Comparison of ENCODE assay signal across 15 cellular contexts in the genomic region with DNA sequence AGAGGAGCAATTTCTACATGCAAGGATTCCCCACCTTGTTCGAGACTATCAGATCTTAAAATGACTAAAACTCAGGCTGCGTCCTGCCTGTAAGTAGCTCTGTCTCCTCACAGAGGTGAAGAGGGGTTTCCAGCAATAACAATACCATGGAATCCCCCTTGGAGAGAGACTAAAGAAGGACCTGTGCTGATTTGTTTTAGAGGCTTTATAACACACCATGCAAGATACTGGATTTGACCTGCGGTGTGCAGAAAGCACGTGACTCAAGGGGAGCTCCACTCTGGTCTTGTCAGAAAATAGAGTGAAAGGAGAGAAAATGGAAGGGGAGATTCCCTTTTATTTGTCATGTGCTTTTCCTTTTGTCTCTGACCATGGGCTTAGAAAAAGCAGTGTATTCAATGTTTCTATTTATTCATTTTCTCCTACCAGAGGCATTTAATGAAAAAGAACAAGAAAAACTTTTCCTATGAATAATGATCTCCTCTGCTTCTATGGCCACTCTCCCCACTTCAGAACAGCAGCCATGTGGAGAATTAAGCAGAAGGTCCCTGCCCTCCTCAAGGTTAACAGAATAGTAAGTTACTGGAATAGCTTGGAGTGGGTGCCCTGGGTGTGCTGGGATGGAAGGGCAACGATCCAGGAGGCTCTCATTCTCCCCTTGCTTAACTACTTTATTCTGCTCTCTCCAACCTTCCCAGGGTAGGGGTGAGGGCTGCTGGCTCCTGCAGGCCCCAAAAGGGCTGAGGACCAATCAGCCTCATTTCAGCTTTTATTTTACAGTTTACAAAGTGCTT. TPM values are rescaled to one million over a fixed set of nuclear protein-coding genes. Genes with fewer than 3 reads are reported as not detected.
DNase-seq lines count a peak whose midpoint lies in the region; ATAC-seq and TF ChIP-seq lines count a peak whose summit lies in the region.
"Had no signal": no experiment of that assay in that cellular context is flagged by ENCODE, and none has a peak within 500 bp of the region (broad histone marks: within the 10 kb centered on the region; RNA-seq: fewer than 3 reads in every experiment).

No MANE protein-coding gene starts in this region.

- no peak for TF ChIP-seq EP300 in esophagus muscularis mucosa (IDR thresholded peaks at IDR 0.05)

- peaks cover 50% of the 10 kb centered on the region for H3K36me3 Mint-ChIP-seq in activated CD8-positive, alpha-beta memory T cell treated with anti-CD3 and anti-CD28 coated beads, Interleukin-2, amount 10 ng/mL, durations not matched to agents 7 days and 5 days
- peaks cover 39% of the 10 kb centered on the region for H3K36me3 Mint-ChIP-seq in activated CD4-positive, alpha-beta memory T cell treated with anti-CD3 and anti-CD28 coated beads, Interleukin-2, amount 10 ng/mL, durations not matched to agents 7 days and 5 days (ENCODE audit: low read depth)
- H3K36me3 Mint-ChIP-seq in stimulated activated effector memory CD8-positive, alpha-beta T cell treated with anti-CD3 and anti-CD28 coated beads, Interleukin-12 subunit alpha, Interleukin-12 subunit beta, amount 100 ng/mL, for 72 hours = peaks cover 95% of the 10 kb centered on the region

- no peaks in the 10 kb centered on the region for H3K9me3 Mint-ChIP-seq in activated CD8-positive, alpha-beta memory T cell treated with anti-CD3 and anti-CD28 coated beads, Interleukin-2, amount 10 ng/mL, durations not matched to agents 7 days and 5 days (ENCODE audit: low read depth)
- H3K9me3 Mint-ChIP-seq in activated CD4-positive, alpha-beta memory T cell treated with anti-CD3 and anti-CD28 coated beads, Interleukin-2, amount 10 ng/mL, durations not matched to agents 7 days and 5 days = no peaks in the 10 kb centered on the region
- no peaks in the 10 kb centered on the region for H3K9me3 Mint-ChIP-seq in stimulated activated effector memory CD8-positive, alpha-beta T cell treated with anti-CD3 and anti-CD28 coated beads, Interleukin-12 subunit alpha, Interleukin-12 subunit beta, amount 100 ng/mL, for 72 hours

- peak; percentile 39 for DNase-seq in activated CD8-positive, alpha-beta memory T cell treated with anti-CD3 and anti-CD28 coated beads, Interleukin-2, amount 10 ng/mL, durations not matched to agents 7 days and 5 days
- DNase-seq in activated CD8-positive, alpha-beta memory T cell treated with anti-CD3 and anti-CD28 coated beads for 24 hours = no peak
- no peak for DNase-seq in activated CD4-positive, alpha-beta memory T cell treated with anti-CD3 and anti-CD28 coated beads, Interleukin-2, amount 10 ng/mL, durations not matched to agents 7 days and 5 days
- DNase-seq in stimulated activated effector memory CD8-positive, alpha-beta T cell treated with anti-CD3 and anti-CD28 coated beads, Interleukin-12 subunit alpha, Interleukin-12 subunit beta, amount 100 ng/mL, for 72 hours (ENCODE audit: low spot score in 2 of 2) = no peak
- DNase-seq in esophagus muscularis mucosa (ENCODE audit: extremely low spot score) (no peak), glomerular visceral epithelial cell (ENCODE audit: extremely low spot score) (no peak)
- DNase-seq: activated effector memory CD4-positive, alpha-beta T cell treated with anti-CD3 and anti-CD28 coated beads, Interleukin-2, amount 50 U/mL, for 16 hours; midbrain; NCI-H1436 treated with DMSO at 0.1 percent for 48 hours; NCI-H510A treated with DMSO at 0.1 percent for 48 hours; PC-9; substantia nigra; SW 1271 had no signal

- 82% methylated on average over 5 of the region's 5 CpGs for WGBS in esophagus muscularis mucosa

- no peak overlapping the region for H3K4me3 Mint-ChIP-seq in activated CD8-positive, alpha-beta memory T cell treated with anti-CD3 and anti-CD28 coated beads, Interleukin-2, amount 10 ng/mL, durations not matched to agents 7 days and 5 days
- H3K4me3 Mint-ChIP-seq in activated CD4-positive, alpha-beta memory T cell treated with anti-CD3 and anti-CD28 coated beads, Interleukin-2, amount 10 ng/mL, durations not matched to agents 7 days and 5 days = no peak overlapping the region
- H3K4me3 Mint-ChIP-seq in stimulated activated effector memory CD8-positive, alpha-beta T cell treated with anti-CD3 and anti-CD28 coated beads, Interleukin-12 subunit alpha, Interleukin-12 subunit beta, amount 100 ng/mL, for 72 hours = peak overlapping the region; percentile 13

- no peak overlapping the region for H3K27ac ChIP-seq in esophagus muscularis mucosa (replicated peaks in 1 of 4)
- H3K27ac ChIP-seq: PC-9 had no signal

- no peak for ATAC-seq in activated CD8-positive, alpha-beta memory T cell treated with anti-CD3 and anti-CD28 coated beads, Interleukin-2, amount 10 ng/mL, durations not matched to agents 7 days and 5 days
- ATAC-seq in GM19463 (IDR thresholded peaks at IDR 0.05; ENCODE audit: unreplicated experiment) (peak; percentile 56), GM19455 (IDR thresholded peaks at IDR 0.05; ENCODE audit: unreplicated experiment) (no peak)
- peak; percentile 65 for ATAC-seq in stimulated activated effector memory CD8-positive, alpha-beta T cell treated with anti-CD3 and anti-CD28 coated beads, Interleukin-12 subunit alpha, Interleukin-12 subunit beta, amount 100 ng/mL, for 72 hours

- no peak for TF ChIP-seq CTCF in esophagus muscularis mucosa (IDR thresholded peaks at IDR 0.05)

- no peaks in the 10 kb centered on the region for H3K4me1 ChIP-seq in esophagus muscularis mucosa

- H3K9me3 ChIP-seq in esophagus muscularis mucosa = no peaks in the 10 kb centered on the region

- peak overlapping the region; percentile 35 for H3K27ac Mint-ChIP-seq in activated CD8-positive, alpha-beta memory T cell treated with anti-CD3 and anti-CD28 coated beads, Interleukin-2, amount 10 ng/mL, durations not matched to agents 7 days and 5 days
- H3K27ac Mint-ChIP-seq in activated CD4-positive, alpha-beta memory T cell treated with anti-CD3 and anti-CD28 coated beads, Interleukin-2, amount 10 ng/mL, durations not matched to agents 7 days and 5 days = peak overlapping the region; percentile 4
- H3K27ac Mint-ChIP-seq in stimulated activated effector memory CD8-positive, alpha-beta T cell treated with anti-CD3 and anti-CD28 coated beads, Interleukin-12 subunit alpha, Interleukin-12 subunit beta, amount 100 ng/mL, for 72 hours = peak overlapping the region; percentile 84

- TF ChIP-seq POLR2A in esophagus muscularis mucosa (IDR thresholded peaks at IDR 0.05; ENCODE audit: low read depth) = no peak

- POLR2A ChIA-PET in activated CD4-positive, alpha-beta memory T cell treated with anti-CD3 and anti-CD28 coated beads, Interleukin-2, amount 10 ng/mL, durations not matched to agents 7 days and 5 days (lab: Charles Lee) = no interaction called here

- peaks cover 19 to 74% (median 31%) of the 10 kb centered on the region in 4 donors for H3K36me3 ChIP-seq in esophagus muscularis mucosa

- no peaks in the 10 kb centered on the region for H3K27me3 ChIP-seq in esophagus muscularis mucosa

- intact Hi-C loops in esophagus muscularis mucosa (cut with DNase I) = no loop called here

- peaks cover 27% of the 10 kb centered on the region for H3K4me1 Mint-ChIP-seq in activated CD8-positive, alpha-beta memory T cell treated with anti-CD3 and anti-CD28 coated beads, Interleukin-2, amount 10 ng/mL, durations not matched to agents 7 days and 5 days
- H3K4me1 Mint-ChIP-seq in activated CD4-positive, alpha-beta memory T cell treated with anti-CD3 and anti-CD28 coated beads, Interleukin-2, amount 10 ng/mL, durations not matched to agents 7 days and 5 days = peaks cover 10% of the 10 kb centered on the region
- peaks cover 31% of the 10 kb centered on the region for H3K4me1 Mint-ChIP-seq in stimulated activated effector memory CD8-positive, alpha-beta T cell treated with anti-CD3 and anti-CD28 coated beads, Interleukin-12 subunit alpha, Interleukin-12 subunit beta, amount 100 ng/mL, for 72 hours

- H3K4me3 ChIP-seq in esophagus muscularis mucosa = no peak overlapping the region
- H3K4me3 ChIP-seq: PC-9 had no signal

- CTCF ChIA-PET in activated CD8-positive, alpha-beta memory T cell treated with anti-CD3 and anti-CD28 coated beads, Interleukin-2, amount 10 ng/mL, durations not matched to agents 7 days and 5 days (lab: Charles Lee) = interaction anchor here (0.9 to 1.1 kb wide), 2 partner anchors 14 to 310 kb away, joined by 3 read pairs; no protein-coding TSS in a partner anchor
- CTCF ChIA-PET in activated CD4-positive, alpha-beta memory T cell treated with anti-CD3 and anti-CD28 coated beads, Interleukin-2, amount 10 ng/mL, durations not matched to agents 7 days and 5 days (lab: Charles Lee) = no interaction called here

- no peaks in the 10 kb centered on the region for H3K27me3 Mint-ChIP-seq in activated CD8-positive, alpha-beta memory T cell treated with anti-CD3 and anti-CD28 coated beads, Interleukin-2, amount 10 ng/mL, durations not matched to agents 7 days and 5 days
- no peaks in the 10 kb centered on the region for H3K27me3 Mint-ChIP-seq in activated CD4-positive, alpha-beta memory T cell treated with anti-CD3 and anti-CD28 coated beads, Interleukin-2, amount 10 ng/mL, durations not matched to agents 7 days and 5 days

RNA-seq across cellular contexts. Expression of gene MRPS10, which starts 19.2 kb away (rescaled TPM):
- total RNA-seq in activated CD8-positive, alpha-beta memory T cell treated with anti-CD3 and anti-CD28 coated beads, Interleukin-2, amount 10 ng/mL, durations not matched to agents 7 days and 5 days = 10 to 100 TPM; 28.8 to 36.5 TPM
- total RNA-seq in activated CD4-positive, alpha-beta memory T cell treated with anti-CD3 and anti-CD28 coated beads, Interleukin-2, amount 10 ng/mL, durations not matched to agents 7 days and 5 days = 10 to 100 TPM; 28.4 to 32.8 TPM
- 10 to 100 TPM; 27.8 to 38.8 (median 29.3) TPM for total RNA-seq in esophagus muscularis mucosa

RNA-seq across cellular contexts. Expression of gene GUCA1B, which starts 42.1 kb away (rescaled TPM):
- 1 to 10 TPM in 1 of 2 experiments, under 1 TPM in 1; 0.94 to 1.8 TPM for total RNA-seq in activated CD8-positive, alpha-beta memory T cell treated with anti-CD3 and anti-CD28 coated beads, Interleukin-2, amount 10 ng/mL, durations not matched to agents 7 days and 5 days
- 1 to 10 TPM in 1 of 2 experiments, under 1 TPM in 1; 0.65 to 1.2 TPM for total RNA-seq in activated CD4-positive, alpha-beta memory T cell treated with anti-CD3 and anti-CD28 coated beads, Interleukin-2, amount 10 ng/mL, durations not matched to agents 7 days and 5 days
- total RNA-seq in esophagus muscularis mucosa = under 1 TPM in 2 of 4 donors, not detected in 2; 0.83 to 0.86 TPM

Comparison
In these comparisons a context has a peak if more than half of its experiments do, and no peak if none do; other contexts are left out.
1. ATAC-seq: peak in GM19463 (single experiment) and stimulated activated effector memory CD8-positive, alpha-beta T cell treated with anti-CD3 and anti-CD28 coated beads, Interleukin-12 subunit alpha, Interleukin-12 subunit beta, amount 100 ng/mL, for 72 hours (single experiment); none in activated CD8-positive, alpha-beta memory T cell treated with anti-CD3 and anti-CD28 coated beads, Interleukin-2, amount 10 ng/mL, durations not matched to agents 7 days and 5 days (single experiment) and GM19455 (single experiment).
2. H3K27ac Mint-ChIP-seq: peak in every context shown above with its lines; median percentile 84 in stimulated activated effector memory CD8-positive, alpha-beta T cell treated with anti-CD3 and anti-CD28 coated beads, Interleukin-12 subunit alpha, Interleukin-12 subunit beta, amount 100 ng/mL, for 72 hours; 35 in activated CD8-positive, alpha-beta memory T cell treated with anti-CD3 and anti-CD28 coated beads, Interleukin-2, amount 10 ng/mL, durations not matched to agents 7 days and 5 days; 4 in activated CD4-positive, alpha-beta memory T cell treated with anti-CD3 and anti-CD28 coated beads, Interleukin-2, amount 10 ng/mL, durations not matched to agents 7 days and 5 days.